ENCODE assay signal across 8 cellular contexts in genomic region chr9:127611796-127612790, GRCh38. TPM values are rescaled to one million over a fixed set of nuclear protein-coding genes. Genes with fewer than 3 reads are reported as not detected.
DNase-seq lines count a peak whose midpoint lies in the region; ATAC-seq and TF ChIP-seq lines count a peak whose summit lies in the region.

Gene STXBP1, plus strand, starts transcription at chr9:127612277. Its CDS starts 127 bp downstream, at chr9:127612404.

- no peaks in the 10 kb centered on the region for H3K36me3 Mint-ChIP-seq in HFFc6 (ENCODE audit: low read depth)
- H3K36me3 Mint-ChIP-seq in activated naive CD8-positive, alpha-beta T cell treated with anti-CD3 and anti-CD28 coated beads, Interleukin-2, amount 50 U/mL, for 24 hours (ENCODE audit: low read depth): no peaks in the 10 kb centered on the region

- H3K27me3 Mint-ChIP-seq in HFFc6 (ENCODE audit: insufficient read depth): 0 out of 2 replicates have a peak, but pooled peaks cover 8% of the 10 kb centered on the region
- H3K27me3 Mint-ChIP-seq in activated naive CD8-positive, alpha-beta T cell treated with anti-CD3 and anti-CD28 coated beads, Interleukin-2, amount 50 U/mL, for 24 hours: peaks cover 34% of the 10 kb centered on the region

- peak; percentile 79 for ATAC-seq in activated naive CD8-positive, alpha-beta T cell treated with anti-CD3 and anti-CD28 coated beads, Interleukin-2, amount 50 U/mL, for 24 hours

- peak; percentile 43 for TF ChIP-seq CTCF in HFFc6 (IDR thresholded peaks at IDR 0.05)
- peak in 1 of 5 experiments; percentile 7 for TF ChIP-seq CTCF in transverse colon (IDR thresholded peaks at IDR 0.05)

- H3K27ac ChIP-seq in transverse colon: peak within 1 kb of the TSS; percentile 85 to 94 (median 89)

- H3K9me3 Mint-ChIP-seq in HFFc6: no peaks in the 10 kb centered on the region
- no peaks in the 10 kb centered on the region for H3K9me3 Mint-ChIP-seq in activated naive CD8-positive, alpha-beta T cell treated with anti-CD3 and anti-CD28 coated beads, Interleukin-2, amount 50 U/mL, for 24 hours

- H3K4me3 Mint-ChIP-seq in HFFc6: peak within 1 kb of the TSS; percentile 98
- H3K4me3 Mint-ChIP-seq in activated naive CD8-positive, alpha-beta T cell treated with anti-CD3 and anti-CD28 coated beads, Interleukin-2, amount 50 U/mL, for 24 hours: peak within 1 kb of the TSS; percentile 92

- DNase-seq in GM03348 (ENCODE audit: low spot score) (peak; percentile 99), HFFc6 (peak; percentile 48), NCI-H1105 (lab: John Stamatoyannopoulos, UW) (peak; percentile 76), T follicular helper cell (ENCODE audit: low read depth) (peak; percentile 78), cardiac septum (ENCODE audit: low spot score) (peak; percentile 93), posterior cingulate gyrus (peak; percentile 86 to 99 (median 90)), transverse colon (peak; percentile 91)
- peak; percentile 88 for DNase-seq in activated naive CD8-positive, alpha-beta T cell treated with anti-CD3 and anti-CD28 coated beads, Interleukin-2, amount 50 U/mL, for 24 hours

- peaks cover 4 to 33% (median 22%) of the 10 kb centered on the region in 4 donors for H3K4me1 ChIP-seq in transverse colon

- H3K27ac Mint-ChIP-seq in HFFc6: peak within 1 kb of the TSS; percentile 95
- H3K27ac Mint-ChIP-seq in activated naive CD8-positive, alpha-beta T cell treated with anti-CD3 and anti-CD28 coated beads, Interleukin-2, amount 50 U/mL, for 24 hours: peak within 1 kb of the TSS; percentile 86

- no peak for TF ChIP-seq POLR2A in transverse colon (IDR thresholded peaks at IDR 0.05)

- H3K27me3 ChIP-seq in transverse colon: peaks cover 48% of the 10 kb centered on the region

- in situ Hi-C loops in transverse colon (cut with MboI; ENCODE audit: low pct_ligation_motif_present in 1 of 4, low pct_unique_long_range_greater_than_20kb in 1 of 4, low sequenced_read_pairs in 3 of 4): no loop called here

- WGBS in transverse colon (ENCODE audit: low coverage in 1 of 2), 2 donors: 0% methylated on average over 4 to 59 of the region's 107 CpGs

- no peak for TF ChIP-seq EP300 in transverse colon (IDR thresholded peaks at IDR 0.05; ENCODE audit: low read depth)

- H3K9me3 ChIP-seq in transverse colon: no peaks in the 10 kb centered on the region

- intact Hi-C loops in cardiac septum (cut with DNase I): loop anchor here (2.0 to 5.0 kb wide), 5 partner anchors 35 to 305 kb away; partner anchors contain the start of genes PTRH1, ST6GALNAC4 and TTC16
- intact Hi-C loops in posterior cingulate gyrus (cut with DNase I): loop anchor here (5.0 kb wide), 2 partner anchors 120 to 305 kb away; partner anchors contain the start of gene ST6GALNAC4
- intact Hi-C loops in transverse colon (cut with DNase I; ENCODE audit: low total_unique reads): no loop called here

- H3K4me1 Mint-ChIP-seq in HFFc6 (ENCODE audit: low read depth): peaks cover 50% of the 10 kb centered on the region
- H3K4me1 Mint-ChIP-seq in activated naive CD8-positive, alpha-beta T cell treated with anti-CD3 and anti-CD28 coated beads, Interleukin-2, amount 50 U/mL, for 24 hours: peaks cover 31% of the 10 kb centered on the region

- peak within 1 kb of the TSS; percentile 47 to 88 (median 78) for H3K4me3 ChIP-seq in transverse colon

- no peaks in the 10 kb centered on the region for H3K36me3 ChIP-seq in transverse colon

RNA-seq across cellular contexts. Expression of gene STXBP1, which starts in this region (rescaled TPM):
- 10 to 100 TPM; 61.9 to 90.7 (median 73.6) TPM for total RNA-seq in HFFc6 (2021; fragmentation: NEBNext Ultra II Directional; extraction: Animal tissue kit (Norgen Biotek cat#: 25700))
- total RNA-seq in cardiac septum (46.6 TPM), transverse colon (100 to 1,000 TPM in 1 of 4 donors, 10 to 100 TPM in 2, 1 to 10 TPM in 1; 7.9 to 193 (median 13.3) TPM)

Comparison
In these comparisons a context has a peak if more than half of its experiments do, and no peak if none do; other contexts are left out.
1. Peak in every context shown above with its lines: DNase-seq, ATAC-seq, H3K4me3 ChIP-seq and H3K27ac ChIP-seq.
2. DNase-seq: peak in every context shown above with its lines; median percentile 99 in GM03348; 93 in cardiac septum; 91 in transverse colon; 90 in posterior cingulate gyrus; 88 in activated naive CD8-positive, alpha-beta T cell treated with anti-CD3 and anti-CD28 coated beads, Interleukin-2, amount 50 U/mL, for 24 hours; 78 in T follicular helper cell; 76 in NCI-H1105; 48 in HFFc6.